8 cellular contexts compared by ENCODE assay signal in the genomic region with DNA sequence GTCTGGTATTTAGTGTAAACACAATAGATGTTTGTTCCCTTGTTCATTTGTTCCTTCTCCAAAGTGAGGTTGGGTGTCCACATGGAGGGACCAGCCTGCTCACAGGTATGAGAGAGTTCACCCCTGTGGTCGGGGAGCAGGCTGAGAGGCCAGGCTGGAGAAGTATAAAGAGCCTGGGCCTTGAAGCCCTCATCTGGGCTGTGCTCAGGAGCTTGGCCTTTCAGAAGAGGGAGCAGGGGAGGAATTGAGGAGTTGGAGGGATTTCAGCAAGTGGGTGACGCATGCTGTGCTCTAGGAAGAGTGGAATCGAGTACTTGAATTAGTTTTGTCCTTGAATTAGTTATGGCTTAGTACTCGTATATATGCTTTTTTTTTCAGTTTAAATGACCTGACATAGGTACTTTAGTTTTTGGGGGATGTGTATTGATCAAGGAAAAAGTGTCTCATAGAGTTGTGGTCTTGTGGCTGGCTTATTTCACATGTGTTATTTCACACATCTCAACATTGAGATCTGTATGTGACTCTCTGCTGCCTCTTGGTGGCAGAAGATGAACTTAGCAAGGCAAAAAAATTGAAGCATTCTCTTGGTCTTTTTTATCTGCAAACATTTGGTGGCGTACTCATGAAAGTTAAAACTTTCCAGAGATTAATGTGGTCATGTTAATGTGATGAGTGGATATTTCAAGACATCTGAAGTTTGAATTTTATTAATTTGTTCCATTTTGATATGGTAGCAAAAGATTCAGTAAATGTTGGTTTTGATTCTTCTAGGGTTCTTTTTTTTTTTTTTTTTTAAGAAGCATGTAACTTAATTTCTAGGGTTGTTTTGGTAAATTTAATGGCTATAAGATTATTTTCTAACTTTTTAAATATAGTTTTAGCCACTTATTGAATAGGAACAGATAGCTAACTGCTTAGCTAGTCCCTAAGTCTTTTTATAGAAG. TPM values are rescaled to one million over a fixed set of nuclear protein-coding genes. Genes with fewer than 3 reads are reported as not detected.
DNase-seq lines count a peak whose midpoint lies in the region; ATAC-seq and TF ChIP-seq lines count a peak whose summit lies in the region.

No MANE protein-coding gene starts in this region.

- H3K9me3 ChIP-seq in ectodermal cell (ENCODE audit: control insufficient read depth, low read length) (no peaks in the 10 kb centered on the region), thyroid gland (no peaks in the 10 kb centered on the region)

- H3K27ac ChIP-seq in ectodermal cell (ENCODE audit: insufficient read depth, low read depth, low read length, poor library complexity, severe bottlenecking) (peak overlapping the region; percentile 51), thyroid gland (no peak overlapping the region)

- ATAC-seq in GM18498 (IDR thresholded peaks at IDR 0.05; ENCODE audit: unreplicated experiment) (peak; percentile 82), HG02870 (IDR thresholded peaks at IDR 0.05; ENCODE audit: unreplicated experiment) (peak; percentile 88)

- WGBS in ectodermal cell, 2 experiments = 72 to 73% methylated on average over 5 of the region's 5 CpGs
- WGBS in thyroid gland, 2 donors = 66 to 69% methylated on average over 5 of the region's 5 CpGs

- peaks cover 4% of the 10 kb centered on the region for H3K4me1 ChIP-seq in ectodermal cell (ENCODE audit: control insufficient read depth, insufficient read depth, low read length)
- H3K4me1 ChIP-seq in thyroid gland = no peaks in the 10 kb centered on the region

- no peaks in the 10 kb centered on the region for H3K27me3 ChIP-seq in ectodermal cell (ENCODE audit: control insufficient read depth, insufficient read depth, low read length, poor library complexity, severe bottlenecking)
- H3K27me3 ChIP-seq in thyroid gland = no peaks in the 10 kb centered on the region

- no peak overlapping the region for H3K4me3 ChIP-seq in WI38 (ENCODE audit: low read depth, low read length)
- H3K4me3 ChIP-seq in ectodermal cell (ENCODE audit: insufficient read depth, low read depth, low read length) = no peak overlapping the region
- no peak overlapping the region for H3K4me3 ChIP-seq in thyroid gland (replicated peaks in 1 of 3)

- TF ChIP-seq CTCF in WI38 (IDR thresholded peaks at IDR 0.05; ENCODE audit: low read depth, low read length) (peak; percentile 60; the same call in 1 of the 2 replicates), thyroid gland (IDR thresholded peaks at IDR 0.05) (peak; percentile 28 to 84 (median 72))

- peaks cover 11% of the 10 kb centered on the region for H3K36me3 ChIP-seq in ectodermal cell (ENCODE audit: control insufficient read depth, insufficient read depth, low read length)
- no peaks in the 10 kb centered on the region for H3K36me3 ChIP-seq in thyroid gland

- no peak for TF ChIP-seq POLR2A in thyroid gland (IDR thresholded peaks at IDR 0.05)

- intact Hi-C loops in thyroid gland (cut with DNase I) = no loop called here

- DNase-seq in AG20443 (ENCODE audit: low spot score) (peak; percentile 57), NCI-H1417 (lab: John Stamatoyannopoulos, UW) (peak; percentile 48 to 88 (median 73)), medulla oblongata (ENCODE audit: extremely low spot score) (peak; percentile 89), thyroid gland (peak; percentile 23 to 29)

RNA-seq across cellular contexts. Expression of gene SLAIN1, which starts 54.3 kb away (rescaled TPM):
- polyA plus RNA-seq in ectodermal cell (2013, experiment 1 of 4) = 49.2 TPM
- polyA plus RNA-seq in ectodermal cell (2013, experiment 2 of 4) = 44.8 TPM
- 35.8 TPM for polyA plus RNA-seq in ectodermal cell (2013, experiment 3 of 4)
- polyA plus RNA-seq in ectodermal cell (2013, experiment 4 of 4) = 41.5 TPM
- total RNA-seq in thyroid gland = 10 to 100 TPM; 19.5 to 30.1 (median 25.4) TPM

Comparison
In these comparisons a context has a peak if more than half of its experiments do, and no peak if none do; other contexts are left out.
1. DNase-seq: peak in every context shown above with its lines; median percentile 89 in medulla oblongata; 73 in NCI-H1417; 57 in AG20443; 26 in thyroid gland.